ENCODE assay signal across 9 cellular contexts in genomic region chr1:182120411-182121258, GRCh38. TPM values are rescaled to one million over a fixed set of nuclear protein-coding genes. Genes with fewer than 3 reads are reported as not detected.
DNase-seq lines count a peak whose midpoint lies in the region; TF ChIP-seq lines count a peak whose summit lies in the region.
"Had no signal": no experiment of that assay in that cellular context is flagged by ENCODE, and none has a peak within 500 bp of the region (broad histone marks: within the 10 kb centered on the region; RNA-seq: fewer than 3 reads in every experiment).

No MANE protein-coding gene starts in this region.

- peak overlapping the region in 2 of 3 donors; percentile 23 to 55 for H3K9ac ChIP-seq in skeletal muscle tissue (ENCODE audit: low read depth in 1 of 3, low read length in 3 of 3)

- H3K4me3 ChIP-seq in skeletal muscle tissue (ENCODE audit: low read length in 3 of 3) (peak overlapping the region; percentile 3 to 30 (median 16)), spleen (no peak overlapping the region), ascending aorta (no peak overlapping the region)

- WGBS in spleen, 5 donors = 80 to 89% (median 87%) methylated on average over 16 to 17 of the region's 17 CpGs

- H3K9me3 ChIP-seq in skeletal muscle tissue (ENCODE audit: control insufficient read depth in 3 of 3, low read length in 3 of 3) = no peaks in the 10 kb centered on the region
- no peaks in the 10 kb centered on the region for H3K9me3 ChIP-seq in spleen
- H3K9me3 ChIP-seq in ascending aorta = no peaks in the 10 kb centered on the region

- no peak for TF ChIP-seq POLR2A in spleen (IDR thresholded peaks at IDR 0.05)

- no peak for TF ChIP-seq CTCF in spleen (IDR thresholded peaks at IDR 0.05 in 8 of 11, conservative IDR thresholded peaks at IDR 0.05 in 3 of 11)
- no peak for TF ChIP-seq CTCF in ascending aorta (IDR thresholded peaks at IDR 0.05)

- H3K36me3 ChIP-seq in skeletal muscle tissue (ENCODE audit: control insufficient read depth in 3 of 3, insufficient read depth in 3 of 3, low read length in 3 of 3) = no peaks in the 10 kb centered on the region
- no peaks in the 10 kb centered on the region for H3K36me3 ChIP-seq in spleen
- no peaks in the 10 kb centered on the region for H3K36me3 ChIP-seq in ascending aorta

- H3K27me3 ChIP-seq in skeletal muscle tissue (ENCODE audit: control insufficient read depth in 3 of 3, insufficient read depth in 3 of 3, low read length in 3 of 3) = no peaks in the 10 kb centered on the region
- H3K27me3 ChIP-seq in spleen (replicated peaks in 1 of 7) = peaks cover 0 to 10% (median 0%) of the 10 kb centered on the region in 7 donors
- no peaks in the 10 kb centered on the region for H3K27me3 ChIP-seq in ascending aorta

- intact Hi-C loops in spleen (cut with DNase I; ENCODE audit: low total_unique reads) (no loop called here), ascending aorta (cut with DNase I) (no loop called here)

- H3K27ac ChIP-seq in angular gyrus (ENCODE audit: low read depth, low read length) (peak overlapping the region; percentile 76), skeletal muscle tissue (ENCODE audit: low read depth, low read length) (peak overlapping the region; percentile 57), spleen (peak overlapping the region in 1 of 8 donors; percentile 32), ascending aorta (no peak overlapping the region)

- DNase-seq in HT1080 (ENCODE audit: low read depth) = peak; percentile 77
- peak; percentile 38 for DNase-seq in iris pigment epithelial cell (ENCODE audit: low read depth)
- DNase-seq in spleen = no peak
- DNase-seq in activated naive CD4-positive, alpha-beta T cell treated with Interleukin-2 at 50 U/mL for 16 hours = no peak
- DNase-seq in ascending aorta (ENCODE audit: low spot score in 2 of 2) = no peak
- DNase-seq in UCSD-AML1 (lab: John Stamatoyannopoulos, UW; ENCODE audit: unreplicated experiment) = no peak
- DNase-seq: effector CD8-positive, alpha-beta T cell had no signal

- peaks cover 9 to 24% (median 12%) of the 10 kb centered on the region in 3 donors for H3K4me1 ChIP-seq in skeletal muscle tissue (ENCODE audit: control insufficient read depth in 3 of 3, insufficient read depth in 3 of 3, low read length in 3 of 3)
- no peaks in the 10 kb centered on the region for H3K4me1 ChIP-seq in spleen
- no peaks in the 10 kb centered on the region for H3K4me1 ChIP-seq in ascending aorta

RNA-seq across cellular contexts. Expression of gene ZNF648, which starts 59.1 kb away (rescaled TPM):
- total RNA-seq in HT1080 (2014; rRNA removed; shearing (Covaris generic)) = 0.10 and 0.34 TPM in 2 replicates
- 0.02 TPM in 1 of 2 replicates, not detected in the other for polyA plus RNA-seq in HT1080 (2015; cell fraction: cytosol; rRNA removed)
- polyA plus RNA-seq in HT1080 (2015; cell fraction: nucleus; rRNA removed) = 0.04 and 0.32 TPM in 2 replicates
- total RNA-seq in skeletal muscle tissue (under 0.01 TPM), spleen (under 1 TPM in 1 of 7 donors, not detected in 6; 0.26 TPM), ascending aorta (not detected)
- not detected for polyA plus RNA-seq in spleen

Comparison
In these comparisons a context has a peak if more than half of its experiments do, and no peak if none do; other contexts are left out.
1. DNase-seq: peak in HT1080 (single experiment) and iris pigment epithelial cell (single experiment); none in spleen (single experiment), activated naive CD4-positive, alpha-beta T cell treated with Interleukin-2 at 50 U/mL for 16 hours (single experiment), ascending aorta (0 of 2) and UCSD-AML1 (single experiment).
2. H3K27ac ChIP-seq: peak in angular gyrus (single experiment) and skeletal muscle tissue (single experiment); none in ascending aorta (0 of 2).
3. H3K4me3 ChIP-seq: peak in skeletal muscle tissue (3 of 3); none in spleen (0 of 8) and ascending aorta (0 of 2).